12 cellular contexts compared by ENCODE assay signal in the genomic region with DNA sequence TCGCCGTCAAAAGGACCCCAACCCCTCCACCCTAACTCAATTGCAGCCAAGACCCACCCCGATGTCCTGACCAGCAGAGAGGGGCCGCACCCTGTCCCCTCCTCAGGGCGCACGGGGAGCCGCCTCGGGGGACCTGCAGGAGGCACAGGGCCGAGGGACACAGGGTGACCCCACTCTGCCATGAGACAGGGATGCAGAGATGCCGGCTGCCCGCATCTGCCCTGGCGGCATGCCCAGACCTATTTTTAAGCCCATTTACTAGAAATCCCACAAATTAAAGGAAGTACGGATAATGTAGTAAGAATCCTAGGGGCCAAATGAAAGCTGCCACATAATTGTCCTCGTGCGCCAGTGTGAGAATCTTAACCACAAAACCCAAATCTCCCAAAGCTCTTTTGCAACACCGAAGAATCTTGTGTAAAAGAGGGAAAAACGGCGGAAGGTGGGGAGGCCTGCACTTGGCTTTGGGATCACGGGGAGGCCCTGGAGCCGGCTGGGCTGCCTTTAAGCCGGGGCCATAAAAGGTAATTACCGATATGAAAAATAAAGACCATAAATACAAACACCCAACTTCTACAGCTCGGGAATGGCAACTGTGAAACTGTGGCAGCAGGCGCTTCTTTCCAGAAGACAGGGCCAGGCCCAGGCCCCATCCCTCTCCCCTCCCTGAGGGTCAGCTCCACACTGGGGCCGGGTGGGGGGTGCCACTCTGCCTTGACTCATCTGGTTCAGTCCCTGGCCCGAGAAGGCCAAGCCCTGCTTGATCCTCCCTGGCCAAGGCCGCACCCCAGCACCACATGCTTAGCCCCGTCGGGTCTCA. TPM values are rescaled to one million over a fixed set of nuclear protein-coding genes. Genes with fewer than 3 reads are reported as not detected.
DNase-seq lines count a peak whose midpoint lies in the region; ATAC-seq and TF ChIP-seq lines count a peak whose summit lies in the region.
"Had no signal": no experiment of that assay in that cellular context is flagged by ENCODE, and none has a peak within 500 bp of the region (broad histone marks: within the 10 kb centered on the region; RNA-seq: fewer than 3 reads in every experiment).

No MANE protein-coding gene starts in this region.

- H3K36me3 ChIP-seq in lower lobe of right lung (peaks cover 8% of the 10 kb centered on the region), uterus (no peaks in the 10 kb centered on the region)

- TF ChIP-seq CTCF in AG09309 (IDR thresholded peaks at IDR 0.05; ENCODE audit: control insufficient read depth, insufficient read depth, low read depth, low read length, missing control alignments) (no peak), HFF-Myc (IDR thresholded peaks at IDR 0.05; ENCODE audit: low read depth, low read length, missing control alignments) (no peak), lower lobe of right lung (IDR thresholded peaks at IDR 0.05) (no peak), uterus (IDR thresholded peaks at IDR 0.05) (no peak)

- H3K27me3 ChIP-seq in lower lobe of right lung (ENCODE audit: low read depth) (no peaks in the 10 kb centered on the region), uterus (no peaks in the 10 kb centered on the region)
- H3K27me3 ChIP-seq: ascending aorta, foreskin keratinocyte had no signal

- no peak overlapping the region for H3K4me3 ChIP-seq in AG09309 (ENCODE audit: control insufficient read depth, low read depth, low read length)
- H3K4me3 ChIP-seq in HFF-Myc (replicated peaks; ENCODE audit: low read depth, low read length) = no peak overlapping the region
- no peak overlapping the region for H3K4me3 ChIP-seq in lower lobe of right lung
- H3K4me3 ChIP-seq in uterus = no peak overlapping the region
- H3K4me3 ChIP-seq: ascending aorta had no signal

- no peak for TF ChIP-seq POLR2A in uterus (IDR thresholded peaks at IDR 0.05)

- ATAC-seq in lower lobe of right lung (peak; percentile 18 to 24), GM18870 (IDR thresholded peaks at IDR 0.05; ENCODE audit: unreplicated experiment) (no peak), GM21360 (IDR thresholded peaks at IDR 0.05; ENCODE audit: unreplicated experiment) (no peak)
- ATAC-seq in stimulated activated naive CD8-positive, alpha-beta T cell treated with anti-CD3 and anti-CD28 coated beads, Interleukin-15, Interleukin-2, amounts not matched to agents 100 U/mL and 50 U/mL, for 24 hours = no peak
- ATAC-seq: activated CD8-positive, alpha-beta memory T cell treated with anti-CD3 and anti-CD28 coated beads, Interleukin-2, amount 10 ng/mL, durations not matched to agents 7 days and 5 days; foreskin keratinocyte had no signal

- no peak overlapping the region for H3K27ac ChIP-seq in lower lobe of right lung
- no peak overlapping the region for H3K27ac ChIP-seq in uterus
- H3K27ac ChIP-seq: ascending aorta, foreskin keratinocyte had no signal

- peaks cover 42% of the 10 kb centered on the region for H3K4me1 ChIP-seq in lower lobe of right lung
- no peaks in the 10 kb centered on the region for H3K4me1 ChIP-seq in uterus

- H3K9me3 ChIP-seq in lower lobe of right lung = no peaks in the 10 kb centered on the region
- no peaks in the 10 kb centered on the region for H3K9me3 ChIP-seq in uterus
- H3K9me3 ChIP-seq: ascending aorta had no signal

- peak; percentile 86 for DNase-seq in AG09309 (ENCODE audit: low read depth)
- peak; percentile 17 for DNase-seq in HFF-Myc (ENCODE audit: extremely low read depth, low read depth)
- peak; percentile 92 for DNase-seq in amniotic epithelial cell (ENCODE audit: low read depth)
- no peak for DNase-seq in lower lobe of right lung
- DNase-seq in uterus = no peak
- DNase-seq in stimulated activated naive CD8-positive, alpha-beta T cell treated with anti-CD3 and anti-CD28 coated beads, Interleukin-15, Interleukin-2, amounts not matched to agents 100 U/mL and 50 U/mL, for 24 hours = no peak
- DNase-seq: activated CD8-positive, alpha-beta memory T cell treated with anti-CD3 and anti-CD28 coated beads, Interleukin-2, amount 10 ng/mL, durations not matched to agents 7 days and 5 days; foreskin keratinocyte; NCI-H345 had no signal

- intact Hi-C loops in lower lobe of right lung (cut with DNase I) = no loop called here
- intact Hi-C loops in uterus (cut with DNase I; ENCODE audit: low total_unique reads) = no loop called here

RNA-seq across cellular contexts. Expression of gene NACC2, which starts 35.0 kb away (rescaled TPM):
- total RNA-seq in lower lobe of right lung = 27.0 TPM
- total RNA-seq in uterus = 10 to 100 TPM in 3 of 4 donors, 1 to 10 TPM in 1; 8.2 to 57.5 (median 19.1) TPM

RNA-seq across cellular contexts. Expression of gene TMEM250, which starts 58.6 kb away (rescaled TPM):
- total RNA-seq in lower lobe of right lung (31.2 TPM), uterus (10 to 100 TPM; 14.7 to 42.0 (median 28.0) TPM)

Comparison
In these comparisons a context has a peak if more than half of its experiments do, and no peak if none do; other contexts are left out.
1. DNase-seq: peak in AG09309 (single experiment), HFF-Myc (single experiment) and amniotic epithelial cell (single experiment); none in lower lobe of right lung (single experiment), uterus (0 of 2) and stimulated activated naive CD8-positive, alpha-beta T cell treated with anti-CD3 and anti-CD28 coated beads, Interleukin-15, Interleukin-2, amounts not matched to agents 100 U/mL and 50 U/mL, for 24 hours (single experiment).
2. ATAC-seq: peak in lower lobe of right lung (2 of 2); none in GM18870 (single experiment), stimulated activated naive CD8-positive, alpha-beta T cell treated with anti-CD3 and anti-CD28 coated beads, Interleukin-15, Interleukin-2, amounts not matched to agents 100 U/mL and 50 U/mL, for 24 hours (single experiment) and GM21360 (single experiment).